Comparison of ENCODE assay signal across 20 cellular contexts in genomic region chr11:86722748-86723147, GRCh38.
"Had no signal": no experiment of that assay in that cellular context is flagged by ENCODE, and none has a peak within 500 bp of the region (broad histone marks: within the 10 kb centered on the region; RNA-seq: fewer than 3 reads in every experiment).

No MANE protein-coding gene starts in this region.

- H3K9me3 ChIP-seq: right lobe of liver, thoracic aorta had no signal

- H3K27me3 ChIP-seq: esophagus muscularis mucosa, right lobe of liver had no signal

- DNase-seq: activated CD4-positive, alpha-beta T cell treated with anti-CD3 and anti-CD28 coated beads for 36 hours; activated CD4-positive, CD25-positive, alpha-beta regulatory T cell; activated CD8-positive, alpha-beta memory T cell treated with anti-CD3 and anti-CD28 coated beads, Interleukin-2, amount 10 ng/mL, durations not matched to agents 7 days and 5 days; activated CD8-positive, alpha-beta T cell treated with anti-CD3 and anti-CD28 coated beads, Interleukin-2, amount 10 ng/mL, durations not matched to agents 7 days and 5 days; activated naive CD4-positive, alpha-beta T cell; activated T-cell treated with anti-CD3 and anti-CD28 coated beads, Interleukin-2, amount 50 U/mL, for 72 hours; anterior cingulate cortex; caudate nucleus; foreskin melanocyte; lower lobe of right lung; right lobe of liver; stimulated activated CD4-positive, alpha-beta T cell treated with anti-CD3 and anti-CD28 coated beads, Interleukin-12 subunit alpha, Interleukin-12 subunit beta, amount 100 ng/mL, for 4 hours; stimulated activated CD4-positive, alpha-beta T cell treated with anti-CD3 and anti-CD28 coated beads, Interleukin-4, amount 100 ng/mL, for 1 hour; T-helper 17 cell; T1000; trophoblast cell had no signal

- H3K4me3 ChIP-seq: esophagus muscularis mucosa, lower lobe of right lung, right lobe of liver, thoracic aorta had no signal

- ATAC-seq: activated CD4-positive, alpha-beta T cell treated with anti-CD3 and anti-CD28 coated beads for 36 hours; activated CD8-positive, alpha-beta memory T cell treated with anti-CD3 and anti-CD28 coated beads, Interleukin-2, amount 10 ng/mL, durations not matched to agents 7 days and 5 days; activated CD8-positive, alpha-beta T cell treated with anti-CD3 and anti-CD28 coated beads, Interleukin-2, amount 10 ng/mL, durations not matched to agents 7 days and 5 days; activated naive CD4-positive, alpha-beta T cell treated with anti-CD3 and anti-CD28 coated beads, Interleukin-2, amount 50 U/mL, for 72 hours; activated T-cell treated with anti-CD3 and anti-CD28 coated beads, Interleukin-2, amount 50 U/mL, for 72 hours; left lobe of liver; lower lobe of right lung; right lobe of liver; T-helper 17 cell had no signal

- H3K36me3 ChIP-seq: esophagus muscularis mucosa, lower lobe of right lung, right lobe of liver, thoracic aorta had no signal

- H3K4me1 ChIP-seq: esophagus muscularis mucosa, lower lobe of right lung, right lobe of liver had no signal

- H3K27ac ChIP-seq: esophagus muscularis mucosa, lower lobe of right lung, right lobe of liver, thoracic aorta had no signal
